Comparison of ENCODE assay signal across 7 cellular contexts in the genomic region with DNA sequence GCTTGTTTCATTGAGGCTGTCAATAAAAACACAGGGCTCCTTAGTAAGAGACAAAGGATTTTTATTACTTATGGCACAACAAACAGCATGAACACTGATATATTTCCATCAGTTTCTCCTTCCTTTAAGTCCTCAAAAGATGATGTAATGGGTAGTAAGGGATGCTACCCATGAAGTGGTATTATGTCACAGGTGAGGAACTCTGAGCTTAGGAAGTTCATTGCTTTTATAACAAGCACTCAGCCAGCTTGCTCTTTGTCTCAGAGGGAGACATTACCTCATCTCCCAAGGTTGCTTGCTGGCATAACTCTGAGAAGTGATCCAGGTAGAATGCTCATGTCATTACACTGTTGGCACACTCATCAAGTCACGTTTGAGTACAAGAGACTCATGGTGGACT.
"Had no signal": no experiment of that assay in that cellular context is flagged by ENCODE, and none has a peak within 500 bp of the region (broad histone marks: within the 10 kb centered on the region; RNA-seq: fewer than 3 reads in every experiment).

No MANE protein-coding gene starts in this region.

- H3K4me1 ChIP-seq: HAP-1 had no signal

- H3K27ac ChIP-seq: GM23248, KMS-11 had no signal

- H3K36me3 ChIP-seq: HAP-1 had no signal

- H3K9me3 ChIP-seq: HAP-1 had no signal

- H3K9ac ChIP-seq: GM23248, KMS-11 had no signal

- H3K4me2 ChIP-seq: KMS-11 had no signal

- DNase-seq: GM23248, GOT3, H7, KBM-7 had no signal

- H3K4me3 ChIP-seq: GM23248, HAP-1 had no signal

- ATAC-seq: HCT116 had no signal
